In the genomic region with DNA sequence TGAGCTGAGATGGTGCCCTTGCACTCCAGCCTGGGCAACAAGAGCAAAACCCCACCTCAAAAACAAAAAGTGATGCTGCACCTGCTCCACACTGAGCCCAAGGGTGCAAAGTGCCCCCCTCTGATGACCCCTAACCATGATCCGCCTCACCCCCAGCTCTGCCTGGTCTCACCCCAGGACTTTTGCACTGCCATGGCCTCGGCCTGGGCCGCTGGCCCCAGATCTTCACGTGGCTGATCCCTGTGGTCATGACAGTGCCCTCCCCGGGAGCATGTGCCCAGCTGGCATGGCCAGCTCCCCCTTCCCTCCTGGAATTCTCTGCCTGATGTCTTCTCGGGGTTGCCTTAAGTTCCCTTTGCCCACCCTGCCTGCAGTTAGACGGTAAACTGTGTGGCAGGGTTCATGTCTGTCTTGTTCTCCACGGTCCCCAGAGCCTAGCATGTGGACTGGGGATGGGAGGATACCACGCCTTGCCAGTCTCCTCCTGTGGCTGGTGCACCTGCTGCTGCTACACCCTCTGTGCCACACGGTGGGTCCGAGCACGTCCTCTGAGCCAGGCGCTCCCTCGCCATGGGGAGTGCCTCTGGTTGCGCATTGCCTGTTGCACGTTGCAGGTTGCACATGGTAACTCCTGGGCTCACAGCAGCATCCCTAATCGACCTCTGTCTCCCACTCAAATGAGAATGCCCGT, we compare ENCODE assay signal across 2 cellular contexts.
TF ChIP-seq lines count a peak whose summit lies in the region.

No MANE protein-coding gene starts in this region.

TF ChIP-seq in A549, 52 proteins besides CTCF, POLR2A, EP300 and RAD21:
- no peak for TF ChIP-seq TFCP2L1 (CRISPR knock-in tag; IDR thresholded peaks at IDR 0.05)
- TF ChIP-seq RFX5 (IDR thresholded peaks at IDR 0.05), result no peak
- TF ChIP-seq SREBF2 (IDR thresholded peaks at IDR 0.05), result no peak
- no peak for TF ChIP-seq CBX2 (IDR thresholded peaks at IDR 0.05; ENCODE audit: borderline replicate concordance, low read depth)
- no peak for TF ChIP-seq EHF (CRISPR knock-in tag; IDR thresholded peaks at IDR 0.05)
- no peak for TF ChIP-seq CEBPB (IDR thresholded peaks at IDR 0.05)
- TF ChIP-seq, protein P1, sequence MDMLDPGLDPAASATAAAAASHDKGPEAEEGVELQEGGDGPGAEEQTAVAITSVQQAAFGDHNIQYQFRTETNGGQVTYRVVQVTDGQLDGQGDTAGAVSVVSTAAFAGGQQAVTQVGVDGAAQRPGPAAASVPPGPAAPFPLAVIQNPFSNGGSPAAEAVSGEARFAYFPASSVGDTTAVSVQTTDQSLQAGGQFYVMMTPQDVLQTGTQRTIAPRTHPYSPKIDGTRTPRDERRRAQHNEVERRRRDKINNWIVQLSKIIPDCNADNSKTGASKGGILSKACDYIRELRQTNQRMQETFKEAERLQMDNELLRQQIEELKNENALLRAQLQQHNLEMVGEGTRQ (IDR thresholded peaks at IDR 0.05), result no peak
- no peak for TF ChIP-seq TP53 (CRISPR knock-in tag; IDR thresholded peaks at IDR 0.05)
- TF ChIP-seq, protein P2, sequence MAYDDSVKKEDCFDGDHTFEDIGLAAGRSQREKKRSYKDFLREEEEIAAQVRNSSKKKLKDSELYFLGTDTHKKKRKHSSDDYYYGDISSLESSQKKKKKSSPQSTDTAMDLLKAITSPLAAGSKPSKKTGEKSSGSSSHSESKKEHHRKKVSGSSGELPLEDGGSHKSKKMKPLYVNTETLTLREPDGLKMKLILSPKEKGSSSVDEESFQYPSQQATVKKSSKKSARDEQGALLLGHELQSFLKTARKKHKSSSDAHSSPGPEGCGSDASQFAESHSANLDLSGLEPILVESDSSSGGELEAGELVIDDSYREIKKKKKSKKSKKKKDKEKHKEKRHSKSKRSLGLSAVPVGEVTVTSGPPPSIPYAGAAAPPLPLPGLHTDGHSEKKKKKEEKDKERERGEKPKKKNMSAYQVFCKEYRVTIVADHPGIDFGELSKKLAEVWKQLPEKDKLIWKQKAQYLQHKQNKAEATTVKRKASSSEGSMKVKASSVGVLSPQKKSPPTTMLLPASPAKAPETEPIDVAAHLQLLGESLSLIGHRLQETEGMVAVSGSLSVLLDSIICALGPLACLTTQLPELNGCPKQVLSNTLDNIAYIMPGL (CRISPR knock-in tag; IDR thresholded peaks at IDR 0.05; ENCODE audit: borderline replicate concordance), result no peak
- TF ChIP-seq RCOR1 (IDR thresholded peaks at IDR 0.05; ENCODE audit: low read depth, low read length), result no peak
- no peak for TF ChIP-seq ZFP36 (IDR thresholded peaks at IDR 0.05; ENCODE audit: borderline replicate concordance, partially characterized antibody)
- TF ChIP-seq, protein P3, sequence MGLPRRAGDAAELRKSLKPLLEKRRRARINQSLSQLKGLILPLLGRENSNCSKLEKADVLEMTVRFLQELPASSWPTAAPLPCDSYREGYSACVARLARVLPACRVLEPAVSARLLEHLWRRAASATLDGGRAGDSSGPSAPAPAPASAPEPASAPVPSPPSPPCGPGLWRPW (IDR thresholded peaks at IDR 0.05), result no peak
- no peak for TF ChIP-seq PHF8 (IDR thresholded peaks at IDR 0.05; ENCODE audit: borderline replicate concordance, low read depth)
- TF ChIP-seq, protein P4, sequence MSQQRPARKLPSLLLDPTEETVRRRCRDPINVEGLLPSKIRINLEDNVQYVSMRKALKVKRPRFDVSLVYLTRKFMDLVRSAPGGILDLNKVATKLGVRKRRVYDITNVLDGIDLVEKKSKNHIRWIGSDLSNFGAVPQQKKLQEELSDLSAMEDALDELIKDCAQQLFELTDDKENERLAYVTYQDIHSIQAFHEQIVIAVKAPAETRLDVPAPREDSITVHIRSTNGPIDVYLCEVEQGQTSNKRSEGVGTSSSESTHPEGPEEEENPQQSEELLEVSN (IDR thresholded peaks at IDR 0.05; ENCODE audit: borderline replicate concordance, low read depth), result no peak
- TF ChIP-seq HOXB5 (CRISPR knock-in tag; IDR thresholded peaks at IDR 0.05), result no peak
- no peak for TF ChIP-seq SMC3 (IDR thresholded peaks at IDR 0.05)
- no peak for TF ChIP-seq FOSL2 (IDR thresholded peaks at IDR 0.05)
- no peak for TF ChIP-seq FOSL2 (CRISPR knock-in tag; IDR thresholded peaks at IDR 0.05)
- TF ChIP-seq EHMT2 (IDR thresholded peaks at IDR 0.05; ENCODE audit: low read depth), result no peak

TF ChIP-seq in H1, 55 proteins besides CTCF, POLR2A, EP300 and RAD21:
- TF ChIP-seq BACH1 (IDR thresholded peaks at IDR 0.05; ENCODE audit: low read length), result no peak
- TF ChIP-seq TEAD4 (IDR thresholded peaks at IDR 0.05; ENCODE audit: low read depth, low read length), result no peak
- no peak for TF ChIP-seq SAP30 (IDR thresholded peaks at IDR 0.05; ENCODE audit: insufficient read depth, insufficient replicate concordance, low read length)
- no peak for TF ChIP-seq TAF7 (optimal IDR thresholded peaks at IDR 0.05; ENCODE audit: borderline replicate concordance, low read depth, low read length)
- TF ChIP-seq, protein P4 (IDR thresholded peaks at IDR 0.05), result no peak
- TF ChIP-seq, protein P5, sequence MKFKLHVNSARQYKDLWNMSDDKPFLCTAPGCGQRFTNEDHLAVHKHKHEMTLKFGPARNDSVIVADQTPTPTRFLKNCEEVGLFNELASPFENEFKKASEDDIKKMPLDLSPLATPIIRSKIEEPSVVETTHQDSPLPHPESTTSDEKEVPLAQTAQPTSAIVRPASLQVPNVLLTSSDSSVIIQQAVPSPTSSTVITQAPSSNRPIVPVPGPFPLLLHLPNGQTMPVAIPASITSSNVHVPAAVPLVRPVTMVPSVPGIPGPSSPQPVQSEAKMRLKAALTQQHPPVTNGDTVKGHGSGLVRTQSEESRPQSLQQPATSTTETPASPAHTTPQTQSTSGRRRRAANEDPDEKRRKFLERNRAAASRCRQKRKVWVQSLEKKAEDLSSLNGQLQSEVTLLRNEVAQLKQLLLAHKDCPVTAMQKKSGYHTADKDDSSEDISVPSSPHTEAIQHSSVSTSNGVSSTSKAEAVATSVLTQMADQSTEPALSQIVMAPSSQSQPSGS (IDR thresholded peaks at IDR 0.05; ENCODE audit: low read length), result no peak
- TF ChIP-seq SP2 (IDR thresholded peaks at IDR 0.05; ENCODE audit: low read length), result no peak
- TF ChIP-seq, protein P1 (IDR thresholded peaks at IDR 0.05; ENCODE audit: low read length), result no peak
- no peak for TF ChIP-seq KDM4A (IDR thresholded peaks at IDR 0.05; ENCODE audit: low read depth, low read length, severe bottlenecking)
- TF ChIP-seq CEBPB (IDR thresholded peaks at IDR 0.05; ENCODE audit: low read depth, low read length), result no peak
- TF ChIP-seq CBX5 (IDR thresholded peaks at IDR 0.05; ENCODE audit: low read depth, low read length), result no peak
- TF ChIP-seq PHF8 (conservative IDR thresholded peaks at IDR 0.05; ENCODE audit: low read depth, low read length), result no peak
- no peak for TF ChIP-seq RFX5 (IDR thresholded peaks at IDR 0.05; ENCODE audit: borderline replicate concordance, low read depth, low read length)
- no peak for TF ChIP-seq SRF (IDR thresholded peaks at IDR 0.05; ENCODE audit: low read depth, low read length)
